In genomic region chr10:70549962-70550845, GRCh38 we compare ENCODE assay signal across 8 cellular contexts. TPM values are rescaled to one million over a fixed set of nuclear protein-coding genes. Genes with fewer than 3 reads are reported as not detected.
DNase-seq lines count a peak whose midpoint lies in the region; ATAC-seq, FAIRE-seq and TF ChIP-seq lines count a peak whose summit lies in the region.

No MANE protein-coding gene starts in this region.

- H3K27ac Mint-ChIP-seq in MCF 10A (ENCODE audit: low read depth, unreplicated experiment), result no peak overlapping the region

- dilution Hi-C loops in keratinocyte (cut with MboI; ENCODE audit: extremely low pct_ligation_motif_present, low sequenced_read_pairs), result no loop called here

- no peaks in the 10 kb centered on the region for H3K27me3 ChIP-seq in keratinocyte (ENCODE audit: control insufficient read depth, extremely low read depth, insufficient read depth, low read length)

- intact Hi-C loops in MCF 10A (cut with micrococcal nuclease), result loop anchor here (1.0 to 5.0 kb wide), 5 partner anchors 67 to 662 kb away; partner anchors contain the start of genes SGPL1 and UNC5B

- no peaks in the 10 kb centered on the region for H3K4me1 Mint-ChIP-seq in MCF 10A (ENCODE audit: insufficient read depth, unreplicated experiment)

- H3K9me1 ChIP-seq in keratinocyte (ENCODE audit: control insufficient read depth, extremely low read depth, insufficient read depth, low read length), result no peaks in the 10 kb centered on the region

- H4K20me1 ChIP-seq in keratinocyte (ENCODE audit: control insufficient read depth, extremely low read depth, insufficient read depth, low read length), result no peaks in the 10 kb centered on the region

- CTCF ChIA-PET in MCF 10A (lab: Yijun Ruan, JAX), result interaction anchor here (0.5 to 5.5 kb wide), 41 partner anchors 9 to 1701 kb away, joined by 3 to 95 read pairs (median 4); no protein-coding TSS in a partner anchor

- H2AFZ ChIP-seq in keratinocyte (ENCODE audit: control insufficient read depth, low read length), result no peak overlapping the region

- H3K79me2 ChIP-seq in keratinocyte (ENCODE audit: control insufficient read depth, insufficient read depth, low read length), result no peaks in the 10 kb centered on the region

- POLR2A ChIA-PET in MCF 10A (lab: Yijun Ruan, JAX), result no interaction called here

- no peak overlapping the region for H3K4me3 Mint-ChIP-seq in MCF 10A (ENCODE audit: unreplicated experiment)

- no peaks in the 10 kb centered on the region for H3K36me3 Mint-ChIP-seq in MCF 10A (ENCODE audit: insufficient read depth, unreplicated experiment)

- ATAC-seq in HG03571 (IDR thresholded peaks at IDR 0.05; ENCODE audit: unreplicated experiment), result no peak

- H3K36me3 ChIP-seq in keratinocyte (ENCODE audit: control insufficient read depth in 2 of 2, extremely low read depth in 1 of 2, insufficient read depth in 2 of 2, low read length in 2 of 2), result no peaks in the 10 kb centered on the region

- no peak overlapping the region for H3K4me3 ChIP-seq in keratinocyte (ENCODE audit: control insufficient read depth in 2 of 3, extremely low read depth in 1 of 3, insufficient read depth in 2 of 3, low read depth in 1 of 3, low read length in 3 of 3)

- H3K4me2 ChIP-seq in keratinocyte (ENCODE audit: control insufficient read depth, extremely low read depth, insufficient read depth, low read depth, low read length), result no peak overlapping the region

- H3K27me3 Mint-ChIP-seq in MCF 10A (ENCODE audit: insufficient read depth, unreplicated experiment), result peaks cover 22% of the 10 kb centered on the region

- BruUV-seq in MCF 10A (replicated peaks; lab: Mats Ljungman, UMichigan), result no TSS peak

- no peaks in the 10 kb centered on the region for H3K4me1 ChIP-seq in keratinocyte (ENCODE audit: control insufficient read depth, extremely low read depth, insufficient read depth, low read length)

- no peak overlapping the region for H3K9ac ChIP-seq in keratinocyte (ENCODE audit: control insufficient read depth, extremely low read depth, insufficient read depth, low read length)

- DNase-seq in SIG-M5 treated with dmso at 0.1 percent for 504 hours (lab: John Stamatoyannopoulos, UW; ENCODE audit: unreplicated experiment) (peak; percentile 28), SIG-M5 (lab: John Stamatoyannopoulos, UW) (no peak), NCI-H1092 treated with DMSO at 0.1 percent for 48 hours (lab: John Stamatoyannopoulos, UW) (peak; percentile 43), MCF 10A (ENCODE audit: unreplicated experiment) (peak; percentile 75), keratinocyte (ENCODE audit: low read depth, low spot score) (no peak)
- DNase-seq in stimulated activated CD4-positive, alpha-beta T cell treated with anti-CD3 and anti-CD28 coated beads, Interleukin-2, amount 100 ng/mL, for 4 hours (ENCODE audit: low read depth), result peak; percentile 51

- peak; percentile 13 for FAIRE-seq in keratinocyte (lab: Jason Lieb, UNC)

- H3K27ac ChIP-seq in VCaP, result no peak overlapping the region
- no peak overlapping the region for H3K27ac ChIP-seq in keratinocyte (ENCODE audit: control insufficient read depth, insufficient read depth, low read length)

- peak; percentile 92 for TF ChIP-seq CTCF in VCaP (conservative IDR thresholded peaks at IDR 0.05)
- TF ChIP-seq CTCF in MCF 10A (IDR thresholded peaks at IDR 0.05; ENCODE audit: unreplicated experiment), result peak; percentile 87
- TF ChIP-seq CTCF in keratinocyte (optimal IDR thresholded peaks at IDR 0.05 in 1 of 3, IDR thresholded peaks at IDR 0.05 in 1 of 3, conservative IDR thresholded peaks at IDR 0.05 in 1 of 3; ENCODE audit: extremely low read depth in 1 of 3, insufficient read depth in 2 of 3, low read length in 3 of 3), result peak; percentile 88 to 90 (median 88)

- no peaks in the 10 kb centered on the region for H3K9me3 Mint-ChIP-seq in MCF 10A (ENCODE audit: unreplicated experiment)

- no peaks in the 10 kb centered on the region for H3K9me3 ChIP-seq in keratinocyte (ENCODE audit: control insufficient read depth, low read depth, low read length)

RNA-seq across cellular contexts. Expression of gene PRF1, which starts 52.3 kb away (rescaled TPM):
- total RNA-seq in MCF 10A (2022), result not detected in 2 replicates
- polyA plus RNA-seq in keratinocyte, result 0.02 to 0.09 TPM in 2 of 3 replicates, not detected in the other
- polyA plus RNA-seq in keratinocyte (2011; ENCODE audit: low read depth), result not detected
- 0.02 TPM in 1 of 2 replicates, not detected in the other for polyA plus RNA-seq in keratinocyte (2011; cell fraction: cytosol; rRNA removed)
- polyA plus RNA-seq in keratinocyte (2011; cell fraction: nucleus; rRNA removed), result not detected in 2 replicates
- not detected in 2 replicates for polyA plus RNA-seq in keratinocyte (2012; ENCODE audit: low replicate concordance)
- polyA minus RNA-seq in keratinocyte, result 0.10 TPM in 1 of 3 replicates, not detected in the others
- not detected for polyA minus RNA-seq in keratinocyte (2011; cell fraction: cytosol; rRNA and poly(A)+ RNA removed)
- polyA minus RNA-seq in keratinocyte (2011; cell fraction: nucleus; rRNA and poly(A)+ RNA removed), result not detected in 2 replicates

Comparison
In these comparisons a context has a peak if more than half of its experiments do, and no peak if none do; other contexts are left out.
1. DNase-seq: peak in SIG-M5 treated with dmso at 0.1 percent for 504 hours (single experiment), NCI-H1092 treated with DMSO at 0.1 percent for 48 hours (single experiment), MCF 10A (single experiment) and stimulated activated CD4-positive, alpha-beta T cell treated with anti-CD3 and anti-CD28 coated beads, Interleukin-2, amount 100 ng/mL, for 4 hours (single experiment); none in SIG-M5 (single experiment) and keratinocyte (single experiment).
2. Peak in every context shown above with its lines, with median percentiles within 50 percentile points of each other: CTCF ChIP-seq.